ENCODE assay signal across 10 cellular contexts in genomic region chr9:130780865-130781504, GRCh38. TPM values are rescaled to one million over a fixed set of nuclear protein-coding genes. Genes with fewer than 3 reads are reported as not detected.
DNase-seq lines count a peak whose midpoint lies in the region; ATAC-seq, FAIRE-seq and TF ChIP-seq lines count a peak whose summit lies in the region.
"Had no signal": no experiment of that assay in that cellular context is flagged by ENCODE, and none has a peak within 500 bp of the region (broad histone marks: within the 10 kb centered on the region; RNA-seq: fewer than 3 reads in every experiment).

No MANE protein-coding gene starts in this region.

- no peak overlapping the region for H3K27ac ChIP-seq in K562 (ENCODE audit: extremely low read depth, low read depth, low read length)
- peak overlapping the region; percentile 82 to 95 (median 90) for H3K27ac ChIP-seq in transverse colon

- TF ChIP-seq RAD21 in K562 (CRISPR knock-in tag; conservative IDR thresholded peaks at IDR 0.05 in 1 of 2, IDR thresholded peaks at IDR 0.05 in 1 of 2), result no peak

- H3K4me1 Mint-ChIP-seq in activated CD8-positive, alpha-beta T cell treated with anti-CD3 and anti-CD28 coated beads, Interleukin-2, amount 10 ng/mL, durations not matched to agents 7 days and 5 days (ENCODE audit: low read depth), result no peaks in the 10 kb centered on the region

- H3K4me3 ChIP-seq in K562, result no peak overlapping the region
- H3K4me3 ChIP-seq in transverse colon, result peak overlapping the region in 1 of 4 donors; percentile 24

- no peaks in the 10 kb centered on the region for H3K79me2 ChIP-seq in K562 (ENCODE audit: control insufficient read depth, insufficient read depth, low read length)

- CTCF ChIA-PET in K562 (lab: Yijun Ruan, JAX; ENCODE audit: low intra/inter-chr PET ratio), result no interaction called here
- CTCF ChIA-PET in activated CD8-positive, alpha-beta T cell treated with anti-CD3 and anti-CD28 coated beads, Interleukin-2, amount 10 ng/mL, durations not matched to agents 7 days and 5 days (lab: Charles Lee), result no interaction called here

- no peak overlapping the region for H3K4me3 Mint-ChIP-seq in activated CD8-positive, alpha-beta T cell treated with anti-CD3 and anti-CD28 coated beads, Interleukin-2, amount 10 ng/mL, durations not matched to agents 7 days and 5 days
- H3K4me3 Mint-ChIP-seq: IgD-negative memory B cell had no signal

- H4K20me1 ChIP-seq in K562 (replicated peaks; ENCODE audit: control insufficient read depth, insufficient read depth, low read length), result no peaks in the 10 kb centered on the region; the same call in 1 of the 2 replicates

- H3K27me3 Mint-ChIP-seq in activated CD8-positive, alpha-beta T cell treated with anti-CD3 and anti-CD28 coated beads, Interleukin-2, amount 10 ng/mL, durations not matched to agents 7 days and 5 days (ENCODE audit: low read depth), result no peaks in the 10 kb centered on the region

- peaks cover 40% of the 10 kb centered on the region; the same call in 2 of the 3 replicates for H3K36me3 ChIP-seq in K562 (ENCODE audit: control insufficient read depth, insufficient read depth, low read length)
- H3K36me3 ChIP-seq in transverse colon, result no peaks in the 10 kb centered on the region

- POLR2A ChIA-PET in K562 (lab: Yijun Ruan, JAX), result interaction anchor here (0.7 to 7.4 kb wide), 12 partner anchors 8 to 103 kb away, joined by 3 to 40 read pairs (median 3); no protein-coding TSS in a partner anchor
- POLR2A ChIA-PET in activated CD8-positive, alpha-beta T cell treated with anti-CD3 and anti-CD28 coated beads, Interleukin-2, amount 10 ng/mL, durations not matched to agents 7 days and 5 days (lab: Charles Lee), result no interaction called here

- no peak for TF ChIP-seq CTCF in K562 (IDR thresholded peaks at IDR 0.05 in 2 of 3, conservative IDR thresholded peaks at IDR 0.05 in 1 of 3; ENCODE audit: insufficient read depth in 2 of 3, low read depth in 1 of 3, low read length in 3 of 3)
- TF ChIP-seq CTCF in transverse colon (IDR thresholded peaks at IDR 0.05), result no peak

- H3K9me3 Mint-ChIP-seq in activated CD8-positive, alpha-beta T cell treated with anti-CD3 and anti-CD28 coated beads, Interleukin-2, amount 10 ng/mL, durations not matched to agents 7 days and 5 days (ENCODE audit: insufficient read depth), result peaks cover under 1% of the 10 kb centered on the region
- H3K9me3 Mint-ChIP-seq: IgD-negative memory B cell had no signal

- ATAC-seq in K562, result peak; percentile 18
- ATAC-seq in left lobe of liver, result peak; percentile 11
- ATAC-seq in activated CD8-positive, alpha-beta T cell treated with anti-CD3 and anti-CD28 coated beads, Interleukin-2, amount 10 ng/mL, durations not matched to agents 7 days and 5 days, result no peak

- in situ Hi-C loops in K562 (cut with MboI), result no loop called here
- in situ Hi-C loops in transverse colon (cut with MboI; ENCODE audit: low pct_ligation_motif_present in 1 of 4, low pct_unique_long_range_greater_than_20kb in 1 of 4, low sequenced_read_pairs in 3 of 4), result no loop called here

- peak; percentile 71 for DNase-seq in HTR-8/SVneo (ENCODE audit: insufficient read length, low spot score)
- peak in 1 of 4 experiments; percentile 42 for DNase-seq in K562 (ENCODE audit: extremely low read depth in 1 of 4, low spot score in 3 of 4)
- no peak for DNase-seq in left lobe of liver (ENCODE audit: low spot score)
- DNase-seq in transverse colon, result peak; percentile 55
- no peak for DNase-seq in activated CD8-positive, alpha-beta T cell treated with anti-CD3 and anti-CD28 coated beads, Interleukin-2, amount 10 ng/mL, durations not matched to agents 7 days and 5 days
- DNase-seq in NCI-H2227 treated with DMSO at 0.1 percent for 48 hours (lab: John Stamatoyannopoulos, UW), result no peak
- DNase-seq in cerebellar nuclear complex (lab: John Stamatoyannopoulos, UW), result no peak
- DNase-seq in erythroblast (lab: John Stamatoyannopoulos, UW), result no peak
- DNase-seq: activated CD4-positive, alpha-beta T cell treated with anti-CD3 and anti-CD28 coated beads for 48 hours had no signal

- H2AFZ ChIP-seq in K562 (ENCODE audit: low read depth, low read length), result no peak overlapping the region

- H3K36me3 Mint-ChIP-seq in activated CD8-positive, alpha-beta T cell treated with anti-CD3 and anti-CD28 coated beads, Interleukin-2, amount 10 ng/mL, durations not matched to agents 7 days and 5 days (ENCODE audit: low read depth), result no peaks in the 10 kb centered on the region

- intact Hi-C loops in K562 (cut with micrococcal nuclease) (no loop called here), transverse colon (cut with DNase I; ENCODE audit: low total_unique reads) (loop anchor here (5.0 kb wide), 1 partner anchor 66 kb away; no protein-coding TSS in a partner anchor)

- 82% methylated on average over 9 of the region's 9 CpGs for WGBS in K562 (ENCODE audit: insufficient coverage, low coverage, missing lambda C conversion rate)
- WGBS in transverse colon (ENCODE audit: low coverage in 1 of 2), 2 donors, result 46 to 58% methylated on average over 7 to 9 of the region's 9 CpGs

- H3K9me3 ChIP-seq in K562 (replicated peaks; ENCODE audit: control insufficient read depth, insufficient read depth, low read depth, low read length) (no peaks in the 10 kb centered on the region), transverse colon (no peaks in the 10 kb centered on the region)

- H3K27ac Mint-ChIP-seq in activated CD8-positive, alpha-beta T cell treated with anti-CD3 and anti-CD28 coated beads, Interleukin-2, amount 10 ng/mL, durations not matched to agents 7 days and 5 days, result no peak overlapping the region
- H3K27ac Mint-ChIP-seq: IgD-negative memory B cell had no signal

- H3K9me1 ChIP-seq in K562 (ENCODE audit: control insufficient read depth, insufficient read depth, low read length), result peaks cover 11% of the 10 kb centered on the region

- TF ChIP-seq POLR2A in K562 (conservative IDR thresholded peaks at IDR 0.05) (no peak), transverse colon (IDR thresholded peaks at IDR 0.05) (peak; percentile 64), erythroblast (IDR thresholded peaks at IDR 0.05; ENCODE audit: low read length) (no peak)

- peaks cover 0 to 6% of the 10 kb centered on the region in 2 experiments; a peak in 2 of 5 replicates for H3K4me1 ChIP-seq in K562 (replicated peaks in 1 of 2; ENCODE audit: control insufficient read depth in 2 of 2, insufficient read depth in 2 of 2, low read length in 2 of 2)
- peaks cover 19 to 37% (median 35%) of the 10 kb centered on the region in 4 donors for H3K4me1 ChIP-seq in transverse colon

- H3K9ac ChIP-seq in K562 (ENCODE audit: insufficient read depth in 1 of 2, low read depth in 2 of 2, low read length in 2 of 2), result no peak overlapping the region

- FAIRE-seq in HTR-8/SVneo (lab: Jason Lieb, UNC) (no peak), K562 (lab: Jason Lieb, UNC) (no peak)

- no peak overlapping the region for H3K4me2 ChIP-seq in K562 (ENCODE audit: insufficient read depth, low read length)

- BruUV-seq in K562 (replicated peaks; lab: Mats Ljungman, UMichigan), result no TSS peak

- TF ChIP-seq EP300 in K562 (IDR thresholded peaks at IDR 0.05; ENCODE audit: low read length) (no peak), transverse colon (IDR thresholded peaks at IDR 0.05; ENCODE audit: low read depth) (peak; percentile 97)

- H3K27me3 ChIP-seq in K562 (ENCODE audit: control insufficient read depth in 2 of 2, insufficient read depth in 2 of 2, low read length in 2 of 2), result no peaks in the 10 kb centered on the region
- H3K27me3 ChIP-seq in transverse colon, result no peaks in the 10 kb centered on the region

TF ChIP-seq in K562, 482 proteins besides CTCF, POLR2A, EP300 and RAD21 (continues in another document):
- TF ChIP-seq, protein P1, sequence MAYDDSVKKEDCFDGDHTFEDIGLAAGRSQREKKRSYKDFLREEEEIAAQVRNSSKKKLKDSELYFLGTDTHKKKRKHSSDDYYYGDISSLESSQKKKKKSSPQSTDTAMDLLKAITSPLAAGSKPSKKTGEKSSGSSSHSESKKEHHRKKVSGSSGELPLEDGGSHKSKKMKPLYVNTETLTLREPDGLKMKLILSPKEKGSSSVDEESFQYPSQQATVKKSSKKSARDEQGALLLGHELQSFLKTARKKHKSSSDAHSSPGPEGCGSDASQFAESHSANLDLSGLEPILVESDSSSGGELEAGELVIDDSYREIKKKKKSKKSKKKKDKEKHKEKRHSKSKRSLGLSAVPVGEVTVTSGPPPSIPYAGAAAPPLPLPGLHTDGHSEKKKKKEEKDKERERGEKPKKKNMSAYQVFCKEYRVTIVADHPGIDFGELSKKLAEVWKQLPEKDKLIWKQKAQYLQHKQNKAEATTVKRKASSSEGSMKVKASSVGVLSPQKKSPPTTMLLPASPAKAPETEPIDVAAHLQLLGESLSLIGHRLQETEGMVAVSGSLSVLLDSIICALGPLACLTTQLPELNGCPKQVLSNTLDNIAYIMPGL (CRISPR knock-in tag; IDR thresholded peaks at IDR 0.05), result 0 out of 2 replicates have a peak, but pooled peaks have one; percentile 22
- no peak for TF ChIP-seq SAFB2 (IDR thresholded peaks at IDR 0.05; ENCODE audit: borderline replicate concordance, low read depth, low read length, severe bottlenecking)
- no peak for TF ChIP-seq MCM7 (IDR thresholded peaks at IDR 0.05)

RNA-seq across cellular contexts. Expression of gene ABL1, which starts 54.1 kb away (rescaled TPM):
- total RNA-seq in K562 (2011; cell fraction: chromatin; rRNA removed; ENCODE audit: low replicate concordance), result 105 and 142 TPM in 2 replicates
- total RNA-seq in K562 (2011; cell fraction: nucleolus; rRNA removed), result 81.7 and 83.9 TPM in 2 replicates
- 75.2 and 77.0 TPM in 2 replicates for total RNA-seq in K562 (2011; cell fraction: nucleoplasm; rRNA removed)
- total RNA-seq in K562 (2014; rRNA removed), result 45.1 and 61.3 TPM in 2 replicates
- 28.6 and 30.2 TPM in 2 replicates for total RNA-seq in K562 (2014; rRNA removed; fragmentation: Illumina TruSeq; extraction: Trizol)
- total RNA-seq in K562 (2015; rRNA removed; fragmentation: Illumina TruSeq; extraction: Trizol), result 37.8 and 41.0 TPM in 2 replicates
- 124 and 130 TPM in 2 replicates for total RNA-seq in K562 (2021)
- polyA plus RNA-seq in K562 (2011; rRNA removed), result 26.0 and 35.7 TPM in 2 replicates
- polyA plus RNA-seq in K562 (2011; cell fraction: cytosol; rRNA removed), result 44.5 and 48.8 TPM in 2 replicates
- 51.1 and 57.1 TPM in 2 replicates for polyA plus RNA-seq in K562 (2011; cell fraction: nucleus; rRNA removed)
- 65.2 and 79.7 TPM in 2 replicates for polyA plus RNA-seq in K562 (2012)
- 64.0 and 77.9 TPM in 2 replicates for polyA plus RNA-seq in K562 (2014; fragmentation: Illumina TruSeq; extraction: Trizol)
- 1 to 10 TPM; 1.5 to 1.6 TPM for polyA plus RNA-seq in K562 (2014; fragmentation: Nextera tagmentation; extraction: Ambion mirVana)
- 59.7 and 60.0 TPM in 2 replicates for polyA plus RNA-seq in K562 (2014; rRNA removed)
- polyA minus RNA-seq in K562 (2011; rRNA and poly(A)+ RNA removed), result 64.2 and 66.3 TPM in 2 replicates
- polyA minus RNA-seq in K562 (2011; cell fraction: cytosol; rRNA and poly(A)+ RNA removed), result 93.5 and 149 TPM in 2 replicates
- 21.7 and 40.1 TPM in 2 replicates for polyA minus RNA-seq in K562 (2011; cell fraction: nucleus; rRNA and poly(A)+ RNA removed)
- 27.1 TPM for total RNA-seq in left lobe of liver
- total RNA-seq in transverse colon, result 10 to 100 TPM; 66.9 to 97.1 (median 81.8) TPM
- 10 to 100 TPM; 31.7 to 34.1 TPM for total RNA-seq in activated CD8-positive, alpha-beta T cell treated with anti-CD3 and anti-CD28 coated beads, Interleukin-2, amount 10 ng/mL, durations not matched to agents 7 days and 5 days

Comparison
In these comparisons a context has a peak if more than half of its experiments do, and no peak if none do; other contexts are left out.
1. DNase-seq: peak in HTR-8/SVneo (single experiment) and transverse colon (single experiment); none in left lobe of liver (single experiment), activated CD8-positive, alpha-beta T cell treated with anti-CD3 and anti-CD28 coated beads, Interleukin-2, amount 10 ng/mL, durations not matched to agents 7 days and 5 days (single experiment), NCI-H2227 treated with DMSO at 0.1 percent for 48 hours (single experiment), cerebellar nuclear complex (0 of 2) and erythroblast (0 of 2).